In the genomic region with DNA sequence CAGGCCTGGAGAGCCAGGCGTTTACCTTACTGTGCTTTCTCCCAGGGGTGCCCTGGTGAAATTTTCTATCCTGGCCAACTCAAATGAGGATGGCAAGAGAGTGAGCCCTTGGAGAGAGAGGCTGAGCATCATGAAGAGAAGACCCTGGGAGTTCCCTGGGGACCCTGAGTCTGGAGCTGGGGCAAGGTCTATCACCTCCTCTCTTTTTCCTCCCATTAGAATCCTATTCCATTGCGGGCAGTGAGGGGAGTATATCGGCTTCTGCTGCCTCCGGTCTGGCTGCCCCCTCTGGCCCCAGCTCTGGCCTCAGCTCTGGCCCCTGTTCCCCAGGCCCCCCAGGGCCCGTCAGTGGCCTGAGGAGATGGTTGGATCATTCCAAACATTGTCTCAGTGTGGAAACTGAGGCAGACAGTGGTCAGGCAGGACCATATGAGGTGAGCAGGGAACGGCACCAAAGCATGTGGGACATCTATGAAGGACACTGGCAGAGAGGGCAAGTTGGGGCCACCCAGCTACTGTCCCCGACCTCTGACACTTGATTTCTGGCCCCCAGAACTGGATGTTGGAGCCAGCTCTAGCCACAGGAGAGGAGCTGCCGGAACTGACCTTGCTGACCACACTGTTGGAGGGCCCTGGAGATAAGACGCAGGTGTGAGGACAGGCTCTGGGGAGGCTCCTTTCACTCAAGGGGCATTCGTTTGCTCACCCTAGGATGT, we compare ENCODE assay signal across 1 cellular context.
TF ChIP-seq lines count a peak whose summit lies in the region.

No MANE protein-coding gene starts in this region.

TF ChIP-seq in IMR-90, 13 proteins besides CTCF, POLR2A, EP300 and RAD21:
- TF ChIP-seq RFX5 (IDR thresholded peaks at IDR 0.05; ENCODE audit: low read depth, low read length): no peak
- TF ChIP-seq MAFK (IDR thresholded peaks at IDR 0.05; ENCODE audit: low read depth, low read length): no peak
- TF ChIP-seq SMC3 (IDR thresholded peaks at IDR 0.05; ENCODE audit: low read depth, low read length): no peak
- no peak for TF ChIP-seq RCOR1 (IDR thresholded peaks at IDR 0.05; ENCODE audit: insufficient replicate concordance, low read length)
- no peak for TF ChIP-seq CEBPB (IDR thresholded peaks at IDR 0.05; ENCODE audit: low read depth, low read length)
